Comparison of ENCODE assay signal across 9 cellular contexts in the genomic region with DNA sequence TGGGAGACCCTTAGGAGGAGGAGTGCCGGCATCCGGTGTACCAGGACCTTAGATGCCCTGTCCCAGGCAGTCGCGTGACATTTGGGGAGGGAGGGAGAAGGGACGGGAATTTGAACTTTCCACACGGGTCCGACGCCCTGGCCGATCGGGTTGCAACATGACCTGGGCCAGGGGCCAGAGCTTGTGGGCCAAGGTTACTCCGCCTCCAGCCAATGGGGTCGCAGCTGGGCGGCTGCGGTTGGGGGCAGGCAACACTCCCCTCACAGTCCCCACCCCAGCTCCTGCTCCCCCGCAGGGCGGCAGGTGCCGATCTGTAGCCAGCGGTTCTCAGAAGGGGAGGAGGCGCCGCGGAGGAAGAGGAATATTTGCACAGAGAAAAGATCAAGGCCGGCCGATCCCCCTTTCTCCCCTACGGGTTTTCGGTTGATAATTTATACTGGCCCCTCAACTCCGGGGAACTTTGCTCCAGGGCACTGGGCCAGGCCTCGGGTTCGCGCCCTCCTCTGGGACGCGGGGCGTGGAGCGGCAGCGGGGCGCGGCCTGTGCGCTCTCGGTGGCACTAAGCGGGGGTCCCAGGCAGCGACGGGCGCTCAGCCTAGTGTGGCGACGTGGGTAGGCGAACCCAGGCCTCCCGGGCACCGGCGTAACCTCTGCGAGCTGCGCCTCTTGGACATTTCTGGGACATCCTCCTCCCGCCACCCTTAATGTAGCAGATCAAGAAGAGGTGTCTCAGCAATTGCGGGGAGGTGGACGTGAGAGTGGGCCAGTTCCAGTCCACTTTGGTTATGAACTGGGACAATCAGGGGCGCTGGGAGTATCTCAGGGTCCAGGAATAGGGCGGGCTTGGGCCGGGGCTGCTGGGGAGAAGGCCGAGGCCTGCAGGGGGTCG. TPM values are rescaled to one million over a fixed set of nuclear protein-coding genes. Genes with fewer than 3 reads are reported as not detected.
DNase-seq lines count a peak whose midpoint lies in the region; ATAC-seq, FAIRE-seq and TF ChIP-seq lines count a peak whose summit lies in the region.
"Had no signal": no experiment of that assay in that cellular context is flagged by ENCODE, and none has a peak within 500 bp of the region (broad histone marks: within the 10 kb centered on the region; RNA-seq: fewer than 3 reads in every experiment).

No MANE protein-coding gene starts in this region.

- H3K4me3 ChIP-seq in DND-41 (ENCODE audit: low read depth in 1 of 2, low read length in 2 of 2): no peak overlapping the region
- H3K4me3 ChIP-seq in heart left ventricle: peak overlapping the region in 10 of 12 donors; percentile 26 to 57 (median 50)
- H3K4me3 ChIP-seq in pancreas: peak overlapping the region; percentile 50 to 84 (median 64)
- peak overlapping the region in 3 of 8 donors; percentile 16 to 68 (median 32) for H3K4me3 ChIP-seq in spleen

- intact Hi-C loops in heart left ventricle (cut with DNase I): no loop called here
- intact Hi-C loops in pancreas (cut with DNase I): no loop called here
- intact Hi-C loops in spleen (cut with DNase I; ENCODE audit: low total_unique reads): no loop called here

- 2 to 7% (median 4%) methylated on average over 40 to 58 of the region's 58 CpGs for WGBS in heart left ventricle, 4 donors
- WGBS in pancreas, 2 donors: 1 to 2% methylated on average over 56 to 58 of the region's 58 CpGs
- 5 to 6% (median 6%) methylated on average over 22 to 58 of the region's 58 CpGs for WGBS in spleen, 5 donors

- no peaks in the 10 kb centered on the region for H3K36me3 ChIP-seq in DND-41 (ENCODE audit: insufficient read depth, low read length)
- no peaks in the 10 kb centered on the region for H3K36me3 ChIP-seq in heart left ventricle
- no peaks in the 10 kb centered on the region for H3K36me3 ChIP-seq in pancreas
- H3K36me3 ChIP-seq in spleen: no peaks in the 10 kb centered on the region

- TF ChIP-seq CTCF in DND-41 (IDR thresholded peaks at IDR 0.05; ENCODE audit: borderline replicate concordance, extremely low read depth, low read length, poor library complexity, severe bottlenecking): no peak
- TF ChIP-seq CTCF in heart left ventricle (IDR thresholded peaks at IDR 0.05): no peak
- TF ChIP-seq CTCF in pancreas (IDR thresholded peaks at IDR 0.05): no peak
- no peak for TF ChIP-seq CTCF in spleen (IDR thresholded peaks at IDR 0.05 in 8 of 11, conservative IDR thresholded peaks at IDR 0.05 in 3 of 11)

- no peak overlapping the region for H2AFZ ChIP-seq in DND-41 (ENCODE audit: low read depth, low read length)

- H3K4me1 ChIP-seq in DND-41 (ENCODE audit: insufficient read depth, low read length) (no peaks in the 10 kb centered on the region), heart left ventricle (peaks cover 0 to 21% (median 15%) of the 10 kb centered on the region in 12 donors), pancreas (no peaks in the 10 kb centered on the region), spleen (peaks cover 13 to 23% (median 19%) of the 10 kb centered on the region in 6 donors)

- H3K9ac ChIP-seq in DND-41 (ENCODE audit: low read depth, low read length): no peak overlapping the region

- TF ChIP-seq POLR2A in heart left ventricle (IDR thresholded peaks at IDR 0.05): no peak
- TF ChIP-seq POLR2A in spleen (IDR thresholded peaks at IDR 0.05): no peak

- H3K9me3 ChIP-seq in DND-41 (ENCODE audit: insufficient read depth, low read length, severe bottlenecking) (no peaks in the 10 kb centered on the region), heart left ventricle (no peaks in the 10 kb centered on the region), pancreas (no peaks in the 10 kb centered on the region), spleen (no peaks in the 10 kb centered on the region)

- no peak overlapping the region for H3K4me2 ChIP-seq in DND-41 (ENCODE audit: insufficient read depth, low read length)

- ATAC-seq in DND-41 (ENCODE audit: insufficient read depth, low read depth) (peak; percentile 60; the same call in 2 of the 3 replicates), heart left ventricle (peak in 3 of 4 donors; percentile 47 to 55 (median 47)), pancreas (peak; percentile 15 to 42 (median 28)), esophagus mucosa (no peak)

- H4K20me1 ChIP-seq in DND-41 (ENCODE audit: insufficient read depth, low read length): no peaks in the 10 kb centered on the region

- H3K27ac ChIP-seq in DND-41 (ENCODE audit: low read length) (no peak overlapping the region), heart left ventricle (no peak overlapping the region), pancreas (peak overlapping the region in 2 of 4 donors; percentile 8 to 24), spleen (no peak overlapping the region)

- no peaks in the 10 kb centered on the region for H3K79me2 ChIP-seq in DND-41 (ENCODE audit: insufficient read depth, low read length)

- DNase-seq in DND-41 (no peak), NCI-H226 (peak; percentile 26), heart left ventricle (peak in 3 of 5 donors; percentile 45 to 67 (median 59)), pancreas (peak; percentile 42 to 85 (median 64)), ACHN (no peak), NCI-H1092 (lab: John Stamatoyannopoulos, UW) (no peak), spleen (no peak)
- DNase-seq: NCI-H1436 treated with DMSO at 0.1 percent for 48 hours had no signal

- H3K27me3 ChIP-seq in DND-41 (ENCODE audit: insufficient read depth, low read length, poor library complexity): peaks cover 6% of the 10 kb centered on the region
- H3K27me3 ChIP-seq in heart left ventricle: peaks cover 4 to 66% (median 38%) of the 10 kb centered on the region in 9 donors
- H3K27me3 ChIP-seq in pancreas: no peaks in the 10 kb centered on the region
- H3K27me3 ChIP-seq in spleen (replicated peaks in 1 of 7): peaks cover 5 to 90% (median 49%) of the 10 kb centered on the region in 7 donors

- no peak for FAIRE-seq in pancreas (lab: Jason Lieb, UNC)

- in situ Hi-C loops in ACHN (cut with HindIII; ENCODE audit: low pct_ligation_motif_present, low pct_unique_long_range_greater_than_20kb, low sequenced_read_pairs): no loop called here

RNA-seq across cellular contexts. Expression of a gene that starts 1.2 kb away (rescaled TPM):
- total RNA-seq in heart left ventricle (10 to 100 TPM in 1 of 9 donors, 1 to 10 TPM in 6, under 1 TPM in 2; 0.42 to 10.1 (median 1.8) TPM), pancreas (10 to 100 TPM in 5 of 6 donors, 1 to 10 TPM in 1; 8.8 to 25.9 (median 19.5) TPM), esophagus mucosa (0.52 TPM), spleen (under 1 TPM in 1 of 7 donors, not detected in 6; 0.23 TPM)
- polyA plus RNA-seq in heart left ventricle (1 to 10 TPM; 2.0 to 5.4 TPM), pancreas (100 to 1,000 TPM; 146 to 176 TPM), spleen (under 1 TPM; 0.09 to 0.20 (median 0.13) TPM)

RNA-seq across cellular contexts. Expression of a gene that starts 44.5 kb away (rescaled TPM):
- total RNA-seq in heart left ventricle (1 to 10 TPM; 1.9 to 2.9 (median 2.7) TPM), pancreas (1 to 10 TPM; 2.6 to 3.9 (median 2.9) TPM), esophagus mucosa (0.32 TPM), spleen (1 to 10 TPM in 4 of 7 donors, under 1 TPM in 3; 0.23 to 1.6 (median 1.0) TPM)
- polyA plus RNA-seq in heart left ventricle (1 to 10 TPM; 1.1 to 2.2 TPM), pancreas (1 to 10 TPM; 4.5 to 8.2 TPM), spleen (1 to 10 TPM in 1 of 3 donors, under 1 TPM in 2; 0.80 to 1.0 (median 0.86) TPM)

RNA-seq across cellular contexts. Expression of a gene that starts 44.8 kb away (rescaled TPM):
- total RNA-seq in heart left ventricle (10 to 100 TPM in 7 of 9 donors, 1 to 10 TPM in 2; 6.8 to 24.1 (median 14.1) TPM), pancreas (10 to 100 TPM; 21.2 to 38.9 (median 28.3) TPM), esophagus mucosa (19.2 TPM), spleen (10 to 100 TPM; 20.5 to 31.2 (median 29.3) TPM)
- polyA plus RNA-seq in heart left ventricle (10 to 100 TPM in 1 of 2 donors, 1 to 10 TPM in 1; 3.5 to 27.3 TPM), pancreas (10 to 100 TPM; 17.2 to 26.1 TPM), spleen (10 to 100 TPM in 1 of 3 donors, 1 to 10 TPM in 2; 8.1 to 11.2 (median 9.2) TPM)

Comparison
In these comparisons a context has a peak if more than half of its experiments do, and no peak if none do; other contexts are left out.
1. DNase-seq: peak in NCI-H226 (single experiment), heart left ventricle (3 of 5) and pancreas (6 of 6); none in DND-41 (single experiment), ACHN (single experiment), NCI-H1092 (single experiment) and spleen (single experiment).
2. H3K4me3 ChIP-seq: peak in heart left ventricle (10 of 12) and pancreas (4 of 4); none in DND-41 (0 of 2).